Comparison of ENCODE assay signal across 8 cellular contexts in the genomic region with DNA sequence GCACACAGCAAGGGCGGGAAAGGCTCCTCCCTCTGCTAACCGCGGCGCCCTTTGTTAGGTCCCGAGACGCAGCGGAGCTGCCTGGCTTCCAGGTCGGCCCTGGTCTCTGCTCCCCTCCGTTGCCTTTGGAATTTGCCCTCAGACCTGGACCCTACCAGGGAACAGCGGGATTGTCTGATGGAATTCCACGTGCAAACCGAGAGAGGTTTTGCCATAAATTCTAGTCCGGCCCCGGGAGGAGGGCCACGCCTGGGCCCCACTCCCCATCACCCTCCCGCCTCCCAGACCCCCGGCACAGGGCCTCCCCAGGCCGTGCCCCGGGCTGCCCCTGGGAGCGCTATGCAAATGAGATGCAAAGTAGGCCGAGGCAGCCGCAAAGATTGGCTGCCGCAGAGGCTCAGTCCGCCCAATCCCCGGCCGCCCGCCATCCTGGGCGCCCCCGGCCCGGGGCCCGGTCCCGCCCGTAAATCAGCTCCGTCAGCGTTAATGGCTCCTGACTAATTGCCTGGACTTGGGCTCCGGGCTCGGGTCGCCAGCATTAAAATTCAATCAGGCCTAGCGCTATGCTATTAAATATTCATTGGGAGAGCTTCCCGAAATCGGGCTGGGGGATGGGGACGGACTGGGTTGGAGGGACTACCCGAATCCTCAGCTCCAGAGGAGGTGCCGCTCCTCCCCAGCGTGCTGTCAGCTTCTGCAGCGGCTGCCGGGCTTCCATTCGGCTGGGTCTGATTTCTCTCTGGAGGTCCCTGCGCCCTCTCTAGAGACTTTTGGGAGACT. TPM values are rescaled to one million over a fixed set of nuclear protein-coding genes. Genes with fewer than 3 reads are reported as not detected.
DNase-seq lines count a peak whose midpoint lies in the region; ATAC-seq lines count a peak whose summit lies in the region.

No MANE protein-coding gene starts in this region.

- ATAC-seq in HG03378 (IDR thresholded peaks at IDR 0.05; ENCODE audit: unreplicated experiment) (no peak), HG03045 (IDR thresholded peaks at IDR 0.05; ENCODE audit: unreplicated experiment) (no peak)

- H3K4me3 Mint-ChIP-seq in activated naive CD8-positive, alpha-beta T cell treated with anti-CD3 and anti-CD28 coated beads for 36 hours, result peak overlapping the region; percentile 58

- no peaks in the 10 kb centered on the region for H3K9me3 Mint-ChIP-seq in activated naive CD8-positive, alpha-beta T cell treated with anti-CD3 and anti-CD28 coated beads for 36 hours

- peaks cover 73% of the 10 kb centered on the region for H3K27me3 Mint-ChIP-seq in activated naive CD8-positive, alpha-beta T cell treated with anti-CD3 and anti-CD28 coated beads for 36 hours

- H3K27ac Mint-ChIP-seq in activated naive CD8-positive, alpha-beta T cell treated with anti-CD3 and anti-CD28 coated beads for 36 hours, result no peak overlapping the region

- peaks cover 4% of the 10 kb centered on the region for H3K4me1 Mint-ChIP-seq in activated naive CD8-positive, alpha-beta T cell treated with anti-CD3 and anti-CD28 coated beads for 36 hours

- DNase-seq in NCI-H2107 treated with DMSO at 0.1 percent for 48 hours (lab: John Stamatoyannopoulos, UW; ENCODE audit: unreplicated experiment) (peak; percentile 47), NCI-H2107 (lab: John Stamatoyannopoulos, UW) (no peak), iPS-NIHi11 (ENCODE audit: low spot score) (peak; percentile 93), NCI-H446 (lab: John Stamatoyannopoulos, UW) (no peak)
- peak; percentile 61 for DNase-seq in activated naive CD8-positive, alpha-beta T cell treated with anti-CD3 and anti-CD28 coated beads for 36 hours
- peak; percentile 16 for DNase-seq in stimulated activated CD4-positive, alpha-beta T cell treated with anti-CD3 and anti-CD28 coated beads, Interleukin-12 subunit alpha, Interleukin-12 subunit beta, amount 100 ng/mL, for 4 hours

- no peaks in the 10 kb centered on the region for H3K36me3 Mint-ChIP-seq in activated naive CD8-positive, alpha-beta T cell treated with anti-CD3 and anti-CD28 coated beads for 36 hours

RNA-seq across cellular contexts. Expression of a gene that starts 15.6 kb away (rescaled TPM):
- total RNA-seq in activated naive CD8-positive, alpha-beta T cell treated with anti-CD3 and anti-CD28 coated beads for 36 hours, result under 1 TPM; 0.29 to 0.40 TPM

RNA-seq across cellular contexts. Expression of a gene that starts 23.8 kb away (rescaled TPM):
- total RNA-seq in activated naive CD8-positive, alpha-beta T cell treated with anti-CD3 and anti-CD28 coated beads for 36 hours, result not detected

RNA-seq across cellular contexts. Expression of a gene that starts 43.2 kb away (rescaled TPM):
- total RNA-seq in activated naive CD8-positive, alpha-beta T cell treated with anti-CD3 and anti-CD28 coated beads for 36 hours, result not detected

Comparison
In these comparisons a context has a peak if more than half of its experiments do, and no peak if none do; other contexts are left out.
1. DNase-seq: peak in NCI-H2107 treated with DMSO at 0.1 percent for 48 hours (single experiment), activated naive CD8-positive, alpha-beta T cell treated with anti-CD3 and anti-CD28 coated beads for 36 hours (single experiment), iPS-NIHi11 (single experiment) and stimulated activated CD4-positive, alpha-beta T cell treated with anti-CD3 and anti-CD28 coated beads, Interleukin-12 subunit alpha, Interleukin-12 subunit beta, amount 100 ng/mL, for 4 hours (single experiment); none in NCI-H2107 (single experiment) and NCI-H446 (0 of 2).